20 cellular contexts compared by ENCODE assay signal in the genomic region with DNA sequence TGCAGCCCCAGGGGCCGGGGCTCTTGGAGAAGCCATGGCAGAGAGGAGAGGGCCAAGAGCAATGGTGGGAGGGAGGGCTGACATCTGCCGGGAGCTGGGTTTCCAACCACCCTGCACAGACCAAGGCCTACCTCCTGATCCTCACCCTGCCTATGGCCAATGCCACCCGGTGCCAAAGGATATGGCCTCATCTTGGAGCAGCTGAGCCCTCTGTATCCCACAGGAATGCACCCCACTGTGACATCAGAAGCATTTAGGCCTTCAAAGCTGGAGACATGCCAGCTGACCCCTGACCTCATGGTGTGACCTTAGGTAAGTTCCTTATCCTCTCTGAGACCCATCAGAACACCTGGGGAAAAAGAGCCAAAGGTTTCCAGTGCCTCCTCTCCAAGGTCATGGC.
"Had no signal": no experiment of that assay in that cellular context is flagged by ENCODE, and none has a peak within 500 bp of the region (broad histone marks: within the 10 kb centered on the region; RNA-seq: fewer than 3 reads in every experiment).

No MANE protein-coding gene starts in this region.

- FAIRE-seq: endothelial cell of umbilical vein, kidney had no signal

- H3K27me3 ChIP-seq: hepatocyte, tibial artery, upper lobe of right lung had no signal

- ATAC-seq: left cardiac atrium; naive thymus-derived CD8-positive, alpha-beta T cell; psoas muscle; stimulated activated memory B cell treated with anti-CD40 and anti-IgM and Interleukin-4, amounts not matched to agents 10 μg/mL and 1 μg/mL and 100 μg/mL, for 72 hours; upper lobe of right lung had no signal

- H3K79me2 ChIP-seq: hepatocyte had no signal

- DNase-seq: effector CD4-positive, alpha-beta T cell; endodermal cell; foreskin melanocyte; head of caudate nucleus; kidney; left cardiac atrium; left ventricle myocardium inferior; naive thymus-derived CD8-positive, alpha-beta T cell; psoas muscle; retina; stimulated activated CD4-positive, alpha-beta T cell treated with anti-CD3 and anti-CD28 coated beads, Interleukin-4, amount 100 ng/mL, for 1 hour; stimulated activated CD8-positive, alpha-beta memory T cell treated with anti-CD3 and anti-CD28 coated beads, Interleukin-4, amount 100 ng/mL, for 48 hours; tibial artery; upper lobe of right lung had no signal

- H3K36me3 ChIP-seq: left ventricle myocardium inferior, neutrophil, tibial artery, upper lobe of right lung had no signal

- H2AFZ ChIP-seq: hepatocyte had no signal

- H3K4me3 ChIP-seq: coronary artery, hepatocyte, left ventricle myocardium inferior, lung, psoas muscle, tibial artery, upper lobe of right lung had no signal

- H3K9me3 ChIP-seq: left ventricle myocardium inferior, neutrophil, psoas muscle, tibial artery, upper lobe of right lung had no signal

- H3K4me2 ChIP-seq: hepatocyte had no signal

- H3K27ac ChIP-seq: coronary artery, hepatocyte, left ventricle myocardium inferior, neutrophil, psoas muscle, tibial artery, upper lobe of right lung had no signal
